ENCODE assay signal across 12 cellular contexts in the genomic region with DNA sequence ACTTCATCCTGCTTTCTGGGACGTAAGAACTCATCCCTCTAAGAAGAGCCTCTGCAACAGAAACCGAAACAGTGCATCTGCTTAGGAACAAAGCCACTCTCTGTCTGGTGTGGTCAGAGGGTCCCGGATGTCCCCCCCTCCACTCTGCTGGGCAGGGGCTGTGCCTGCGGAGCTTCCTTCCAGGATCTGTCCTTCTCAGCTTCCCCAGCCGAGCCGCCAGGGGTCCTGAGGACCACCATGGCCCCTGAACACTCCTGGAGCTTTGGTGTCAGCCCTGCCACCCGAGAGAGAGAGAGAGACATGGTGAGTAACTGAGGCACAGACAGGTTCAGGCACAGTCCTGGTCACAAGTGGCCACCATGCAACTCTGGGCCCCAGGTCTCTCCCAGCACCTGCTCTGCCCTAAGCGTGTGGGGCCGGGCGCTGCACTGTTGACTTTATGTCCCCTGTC. TPM values are rescaled to one million over a fixed set of nuclear protein-coding genes. Genes with fewer than 3 reads are reported as not detected.
A peak's percentile ranks its signal among the peaks of the same experiment; 100 is the strongest.
DNase-seq lines count a peak whose midpoint lies in the region; TF ChIP-seq lines count a peak whose summit lies in the region.
"Had no signal": no experiment of that assay in that cellular context is flagged by ENCODE, and none has a peak within 500 bp of the region (broad histone marks: within the 10 kb centered on the region; RNA-seq: fewer than 3 reads in every experiment).

No MANE protein-coding gene starts in this region.

- no peak for TF ChIP-seq RAD21 in SK-N-SH (IDR thresholded peaks at IDR 0.05; ENCODE audit: low read length)

- no peak for TF ChIP-seq CTCF in RWPE1 (conservative IDR thresholded peaks at IDR 0.05; ENCODE audit: low read depth)
- TF ChIP-seq CTCF in coronary artery (IDR thresholded peaks at IDR 0.05): no peak
- TF ChIP-seq CTCF in SK-N-SH (IDR thresholded peaks at IDR 0.05): no peak

- no peaks in the 10 kb centered on the region for H4K20me1 ChIP-seq in SK-N-SH (ENCODE audit: insufficient read depth)

- CTCF ChIA-PET in RWPE1 (lab: Yijun Ruan, JAX): no interaction called here
- CTCF ChIA-PET in SK-N-SH (lab: Yijun Ruan, JAX): no interaction called here

- H3K4me3 ChIP-seq in coronary artery (no peak overlapping the region), muscle layer of colon (ENCODE audit: low read depth in 1 of 2, low read length in 2 of 2) (no peak overlapping the region), SK-N-SH (ENCODE audit: low read depth in 2 of 2, low read length in 1 of 2) (no peak overlapping the region)

- no peak for TF ChIP-seq EP300 in SK-N-SH (IDR thresholded peaks at IDR 0.05; ENCODE audit: borderline replicate concordance in 1 of 2, low read depth in 1 of 2, low read length in 1 of 2)

- H3K27me3 ChIP-seq in muscle layer of colon (ENCODE audit: control insufficient read depth in 1 of 2, insufficient read depth in 2 of 2, low read length in 2 of 2) (no peaks in the 10 kb centered on the region), SK-N-SH (ENCODE audit: insufficient read depth) (no peaks in the 10 kb centered on the region)
- H3K27me3 ChIP-seq: BE2C had no signal

- H3K9ac ChIP-seq in muscle layer of colon (ENCODE audit: low read length): no peak overlapping the region
- no peak overlapping the region for H3K9ac ChIP-seq in SK-N-SH

- no peak overlapping the region for H2AFZ ChIP-seq in SK-N-SH (ENCODE audit: low read depth)

- WGBS in SK-N-SH (ENCODE audit: low lambda C conversion rate): 95% methylated on average over 3 of the region's 10 CpGs

- H3K4me1 ChIP-seq in muscle layer of colon (ENCODE audit: insufficient read depth, low read length) (peaks cover 15% of the 10 kb centered on the region), SK-N-SH (ENCODE audit: control insufficient read depth in 1 of 2, insufficient read depth in 2 of 2, low read depth in 1 of 2, low read length in 1 of 2) (peaks cover 0 to 4% of the 10 kb centered on the region in 2 experiments; a peak in 2 of 4 replicates)
- H3K4me1 ChIP-seq: BE2C had no signal

- DNase-seq in RWPE1 (ENCODE audit: low spot score): no peak
- no peak for DNase-seq in coronary artery (ENCODE audit: low spot score)
- no peak for DNase-seq in SK-N-SH
- DNase-seq in iPS-NIHi7 (ENCODE audit: extremely low spot score): no peak
- DNase-seq in DMS 273 (lab: John Stamatoyannopoulos, UW; ENCODE audit: unreplicated experiment): no peak
- DNase-seq: activated effector memory CD4-positive, alpha-beta T cell treated with Interleukin-2 at 50 U/mL for 16 hours; BE2C; Kasumi-1; NCI-H1417 treated with DMSO at 0.1 percent for 48 hours; NCI-H345 had no signal

- H3K4me2 ChIP-seq in SK-N-SH: no peak overlapping the region

- no peaks in the 10 kb centered on the region for H3K79me2 ChIP-seq in SK-N-SH (ENCODE audit: insufficient read depth)

- H3K9me3 ChIP-seq in muscle layer of colon (ENCODE audit: low read length) (no peaks in the 10 kb centered on the region), SK-N-SH (no peaks in the 10 kb centered on the region)
- H3K9me3 ChIP-seq: BE2C had no signal

- H3K27ac ChIP-seq in RWPE1: peak overlapping the region; percentile 31
- H3K27ac ChIP-seq in coronary artery: peak overlapping the region; percentile 86 to 88
- H3K27ac ChIP-seq in muscle layer of colon (ENCODE audit: low read depth, low read length): peak overlapping the region; percentile 10
- H3K27ac ChIP-seq in temporal lobe (ENCODE audit: low read depth, low read length): peak overlapping the region; percentile 99
- no peak overlapping the region for H3K27ac ChIP-seq in SK-N-SH (ENCODE audit: low read depth in 2 of 2, low read length in 1 of 2)

- POLR2A ChIA-PET in RWPE1 (lab: Yijun Ruan, JAX; ENCODE audit: low non-redundant PET) (no interaction called here), SK-N-SH (lab: Yijun Ruan, JAX) (no interaction called here)

- H3F3A ChIP-seq in SK-N-SH (replicated peaks; ENCODE audit: insufficient read depth): no peaks in the 10 kb centered on the region

- H3K36me3 ChIP-seq in muscle layer of colon (ENCODE audit: insufficient read depth, low read length) (peaks cover 43% of the 10 kb centered on the region), SK-N-SH (replicated peaks in 1 of 2; ENCODE audit: control insufficient read depth in 1 of 2, insufficient read depth in 2 of 2, low read length in 1 of 2) (peaks cover 0 to 3% of the 10 kb centered on the region in 2 experiments)

- H3K9me2 ChIP-seq in SK-N-SH: no peaks in the 10 kb centered on the region

TF ChIP-seq in SK-N-SH, 30 proteins besides CTCF, POLR2A, EP300 and RAD21:
- no peak for TF ChIP-seq RXRA (IDR thresholded peaks at IDR 0.05; ENCODE audit: borderline replicate concordance, low read depth)

RNA-seq across cellular contexts. Expression of a gene that starts 24.4 kb away (rescaled TPM):
- 25.6 TPM for total RNA-seq in temporal lobe
- polyA plus RNA-seq in SK-N-SH (2012; rRNA removed): 0.16 and 0.21 TPM in 2 replicates
- polyA plus RNA-seq in SK-N-SH (2012; cell fraction: cytosol; rRNA removed): 0.15 and 0.34 TPM in 2 replicates
- 0.13 and 0.18 TPM in 2 replicates for polyA plus RNA-seq in SK-N-SH (2012; cell fraction: nucleus; rRNA removed)

RNA-seq across cellular contexts. Expression of a gene that starts 32.8 kb away (rescaled TPM):
- total RNA-seq in temporal lobe: 15.2 TPM
- polyA plus RNA-seq in SK-N-SH (2012; rRNA removed): 10.8 and 12.9 TPM in 2 replicates
- 4.9 and 8.7 TPM in 2 replicates for polyA plus RNA-seq in SK-N-SH (2012; cell fraction: cytosol; rRNA removed)
- 18.2 and 32.4 TPM in 2 replicates for polyA plus RNA-seq in SK-N-SH (2012; cell fraction: nucleus; rRNA removed)

Comparison
In these comparisons a context has a peak if more than half of its experiments do, and no peak if none do; other contexts are left out.
1. H3K27ac ChIP-seq: peak in RWPE1 (single experiment), coronary artery (2 of 2), muscle layer of colon (single experiment) and temporal lobe (single experiment); none in SK-N-SH (0 of 2).